ENCODE assay signal across 18 cellular contexts in the genomic region with DNA sequence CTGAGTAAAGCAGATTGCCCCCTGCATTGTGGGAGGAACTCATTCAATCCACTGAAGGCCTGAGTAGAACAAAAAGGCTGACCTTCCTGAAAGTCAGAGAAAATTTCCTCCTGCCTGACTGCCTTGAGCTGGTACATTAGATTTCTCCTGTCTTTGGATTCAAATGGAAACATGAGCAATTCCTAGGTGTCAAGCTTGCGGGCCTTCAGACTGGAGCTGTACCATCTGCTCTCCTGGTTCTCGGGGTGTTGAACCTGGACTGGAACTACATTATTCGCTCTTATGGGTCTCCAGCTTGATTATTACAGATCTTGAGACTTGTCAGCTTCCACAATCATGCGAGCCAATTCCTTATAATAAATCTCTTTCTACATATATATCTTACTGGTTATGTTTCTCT.
DNase-seq lines count a peak whose midpoint lies in the region; TF ChIP-seq lines count a peak whose summit lies in the region.
"Had no signal": no experiment of that assay in that cellular context is flagged by ENCODE, and none has a peak within 500 bp of the region (broad histone marks: within the 10 kb centered on the region; RNA-seq: fewer than 3 reads in every experiment).

No MANE protein-coding gene starts in this region.

- H3K27me3 Mint-ChIP-seq in brain: no peaks in the 10 kb centered on the region
- H3K27me3 Mint-ChIP-seq: CD4-positive, CD25-positive, alpha-beta regulatory T cell; CD8-positive, alpha-beta memory T cell had no signal

- no peaks in the 10 kb centered on the region for H3K36me3 ChIP-seq in MG63
- H3K36me3 ChIP-seq: BE2C had no signal

- DNase-seq in G401 (ENCODE audit: low spot score): peak; percentile 91
- DNase-seq in left kidney (ENCODE audit: low read depth, low spot score): peak; percentile 37
- DNase-seq in pons (ENCODE audit: low spot score): peak; percentile 12
- DNase-seq in cardiac septum (ENCODE audit: low spot score): no peak
- DNase-seq in MG63: no peak
- DNase-seq in NCI-H2171 treated with DMSO at 0.1 percent for 48 hours (lab: John Stamatoyannopoulos, UW): no peak
- DNase-seq: ACHN; BE2C; CD4-positive, CD25-positive, alpha-beta regulatory T cell; CD8-positive, alpha-beta memory T cell; DMS153; GF-D8; H7; HFFc6; IMR-90 had no signal

- peak overlapping the region in 1 of 5 experiments; percentile 55 for H3K4me3 Mint-ChIP-seq in brain
- H3K4me3 Mint-ChIP-seq: CD4-positive, CD25-positive, alpha-beta regulatory T cell; CD8-positive, alpha-beta memory T cell; GM23338; HFFc6 had no signal

- H3K4me3 ChIP-seq in MG63: no peak overlapping the region
- H3K4me3 ChIP-seq: GM23338, K562 had no signal

- H3K4me1 Mint-ChIP-seq in brain: peaks cover 34% of the 10 kb centered on the region
- H3K4me1 Mint-ChIP-seq: CD4-positive, CD25-positive, alpha-beta regulatory T cell; CD8-positive, alpha-beta memory T cell had no signal

- in situ Hi-C loops in G401 (cut with HindIII; ENCODE audit: low sequenced_read_pairs): no loop called here

- H3K27ac Mint-ChIP-seq in brain: peak overlapping the region in 4 of 5 experiments; percentile 78 to 86 (median 82)
- H3K27ac Mint-ChIP-seq: CD4-positive, CD25-positive, alpha-beta regulatory T cell; CD8-positive, alpha-beta memory T cell; HFFc6 had no signal

- H3K9me3 ChIP-seq in MG63: no peaks in the 10 kb centered on the region
- H3K9me3 ChIP-seq: BE2C had no signal

- no peaks in the 10 kb centered on the region for H3K27me3 ChIP-seq in MG63
- H3K27me3 ChIP-seq: BE2C had no signal

- intact Hi-C loops in cardiac septum (cut with DNase I): no loop called here

- H3K9me3 Mint-ChIP-seq in brain: peaks cover 0 to 12% (median 0%) of the 10 kb centered on the region in 5 experiments
- H3K9me3 Mint-ChIP-seq: CD8-positive, alpha-beta memory T cell; GM23338 had no signal

- H3K36me3 Mint-ChIP-seq in brain: no peaks in the 10 kb centered on the region
- H3K36me3 Mint-ChIP-seq: CD4-positive, CD25-positive, alpha-beta regulatory T cell; CD8-positive, alpha-beta memory T cell had no signal

- no peak for TF ChIP-seq CTCF in brain (conservative IDR thresholded peaks at IDR 0.05)

Comparison
In these comparisons a context has a peak if more than half of its experiments do, and no peak if none do; other contexts are left out.
1. DNase-seq: peak in G401 (single experiment), left kidney (single experiment) and pons (single experiment); none in cardiac septum (single experiment), MG63 (single experiment) and NCI-H2171 treated with DMSO at 0.1 percent for 48 hours (single experiment).